ENCODE assay signal across 2 cellular contexts in the genomic region with DNA sequence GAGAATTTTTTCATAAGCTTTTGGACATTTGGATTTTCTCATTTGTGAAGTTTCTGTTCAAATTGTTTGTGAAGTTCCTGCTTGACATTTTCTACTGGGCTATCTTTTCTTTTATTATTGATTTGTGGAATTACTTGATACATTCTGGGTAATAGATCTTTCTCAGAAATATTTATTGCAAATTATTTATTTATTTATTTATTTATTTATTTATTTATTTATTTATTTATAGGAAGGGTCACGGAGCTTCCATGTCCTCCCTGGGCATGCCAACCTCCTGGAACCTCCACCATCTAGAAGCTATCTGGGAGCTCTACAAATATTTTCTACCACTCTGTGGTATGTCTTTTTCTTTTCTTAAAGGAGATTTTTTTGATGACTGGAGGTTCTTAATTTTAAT.
TF ChIP-seq lines count a peak whose summit lies in the region.

No MANE protein-coding gene starts in this region.

TF ChIP-seq in A549, 52 proteins besides CTCF, POLR2A, EP300 and RAD21:
- TF ChIP-seq ZC3H11A (IDR thresholded peaks at IDR 0.05) (peak; percentile 46), JUNB (IDR thresholded peaks at IDR 0.05) (no peak)

TF ChIP-seq in HEK293, 187 proteins besides CTCF, POLR2A, EP300 and RAD21:
- no peak for TF ChIP-seq ZNF624 (tag by site-specific recombination; IDR thresholded peaks at IDR 0.05)
- TF ChIP-seq ZNF140 (tag by site-specific recombination; IDR thresholded peaks at IDR 0.05) = peak; percentile 44; the same call in 1 of the 2 replicates
- 0 out of 2 replicates have a peak, but pooled peaks have one; percentile 11 for TF ChIP-seq ZNF654 (tag by site-specific recombination; IDR thresholded peaks at IDR 0.05; ENCODE audit: low read depth)
- peak; percentile 65; the same call in 1 of the 2 replicates for TF ChIP-seq ZNF394 (tag by site-specific recombination; IDR thresholded peaks at IDR 0.05; ENCODE audit: borderline replicate concordance)
- TF ChIP-seq, protein P1, sequence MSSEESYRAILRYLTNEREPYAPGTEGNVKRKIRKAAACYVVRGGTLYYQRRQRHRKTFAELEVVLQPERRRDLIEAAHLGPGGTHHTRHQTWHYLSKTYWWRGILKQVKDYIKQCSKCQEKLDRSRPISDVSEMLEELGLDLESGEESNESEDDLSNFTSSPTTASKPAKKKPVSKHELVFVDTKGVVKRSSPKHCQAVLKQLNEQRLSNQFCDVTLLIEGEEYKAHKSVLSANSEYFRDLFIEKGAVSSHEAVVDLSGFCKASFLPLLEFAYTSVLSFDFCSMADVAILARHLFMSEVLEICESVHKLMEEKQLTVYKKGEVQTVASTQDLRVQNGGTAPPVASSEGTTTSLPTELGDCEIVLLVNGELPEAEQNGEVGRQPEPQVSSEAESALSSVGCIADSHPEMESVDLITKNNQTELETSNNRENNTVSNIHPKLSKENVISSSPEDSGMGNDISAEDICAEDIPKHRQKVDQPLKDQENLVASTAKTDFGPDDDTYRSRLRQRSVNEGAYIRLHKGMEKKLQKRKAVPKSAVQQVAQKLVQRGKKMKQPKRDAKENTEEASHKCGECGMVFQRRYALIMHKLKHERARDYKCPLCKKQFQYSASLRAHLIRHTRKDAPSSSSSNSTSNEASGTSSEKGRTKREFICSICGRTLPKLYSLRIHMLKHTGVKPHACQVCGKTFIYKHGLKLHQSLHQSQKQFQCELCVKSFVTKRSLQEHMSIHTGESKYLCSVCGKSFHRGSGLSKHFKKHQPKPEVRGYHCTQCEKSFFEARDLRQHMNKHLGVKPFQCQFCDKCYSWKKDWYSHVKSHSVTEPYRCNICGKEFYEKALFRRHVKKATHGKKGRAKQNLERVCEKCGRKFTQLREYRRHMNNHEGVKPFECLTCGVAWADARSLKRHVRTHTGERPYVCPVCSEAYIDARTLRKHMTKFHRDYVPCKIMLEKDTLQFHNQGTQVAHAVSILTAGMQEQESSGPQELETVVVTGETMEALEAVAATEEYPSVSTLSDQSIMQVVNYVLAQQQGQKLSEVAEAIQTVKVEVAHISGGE (tag by site-specific recombination; conservative IDR thresholded peaks at IDR 0.05; ENCODE audit: low read depth) = peak; percentile 66
- no peak for TF ChIP-seq GLIS2 (tag by site-specific recombination; IDR thresholded peaks at IDR 0.05)
- TF ChIP-seq, protein P2, sequence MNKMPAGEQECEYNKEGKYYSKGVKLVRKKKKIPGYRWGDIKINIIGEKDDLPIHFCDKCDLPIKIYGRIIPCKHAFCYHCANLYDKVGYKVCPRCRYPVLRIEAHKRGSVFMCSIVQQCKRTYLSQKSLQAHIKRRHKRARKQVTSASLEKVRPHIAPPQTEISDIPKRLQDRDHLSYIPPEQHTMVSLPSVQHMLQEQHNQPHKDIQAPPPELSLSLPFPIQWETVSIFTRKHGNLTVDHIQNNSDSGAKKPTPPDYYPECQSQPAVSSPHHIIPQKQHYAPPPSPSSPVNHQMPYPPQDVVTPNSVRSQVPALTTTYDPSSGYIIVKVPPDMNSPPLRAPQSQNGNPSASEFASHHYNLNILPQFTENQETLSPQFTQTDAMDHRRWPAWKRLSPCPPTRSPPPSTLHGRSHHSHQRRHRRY (tag by site-specific recombination; IDR thresholded peaks at IDR 0.05) = no peak
- TF ChIP-seq ZNF623 (tag by site-specific recombination; IDR thresholded peaks at IDR 0.05) = peak; percentile 42; the same call in 1 of the 2 replicates
- 0 out of 2 replicates have a peak, but pooled peaks have one; percentile 37 for TF ChIP-seq ZXDB (tag by site-specific recombination; IDR thresholded peaks at IDR 0.05)
- TF ChIP-seq, protein P3, sequence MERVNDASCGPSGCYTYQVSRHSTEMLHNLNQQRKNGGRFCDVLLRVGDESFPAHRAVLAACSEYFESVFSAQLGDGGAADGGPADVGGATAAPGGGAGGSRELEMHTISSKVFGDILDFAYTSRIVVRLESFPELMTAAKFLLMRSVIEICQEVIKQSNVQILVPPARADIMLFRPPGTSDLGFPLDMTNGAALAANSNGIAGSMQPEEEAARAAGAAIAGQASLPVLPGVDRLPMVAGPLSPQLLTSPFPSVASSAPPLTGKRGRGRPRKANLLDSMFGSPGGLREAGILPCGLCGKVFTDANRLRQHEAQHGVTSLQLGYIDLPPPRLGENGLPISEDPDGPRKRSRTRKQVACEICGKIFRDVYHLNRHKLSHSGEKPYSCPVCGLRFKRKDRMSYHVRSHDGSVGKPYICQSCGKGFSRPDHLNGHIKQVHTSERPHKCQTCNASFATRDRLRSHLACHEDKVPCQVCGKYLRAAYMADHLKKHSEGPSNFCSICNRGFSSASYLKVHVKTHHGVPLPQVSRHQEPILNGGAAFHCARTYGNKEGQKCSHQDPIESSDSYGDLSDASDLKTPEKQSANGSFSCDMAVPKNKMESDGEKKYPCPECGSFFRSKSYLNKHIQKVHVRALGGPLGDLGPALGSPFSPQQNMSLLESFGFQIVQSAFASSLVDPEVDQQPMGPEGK (tag by site-specific recombination; IDR thresholded peaks at IDR 0.05) = no peak
- peak; percentile 54 for TF ChIP-seq ZNF426 (tag by site-specific recombination; IDR thresholded peaks at IDR 0.05)
- TF ChIP-seq ZNF555 (tag by site-specific recombination; conservative IDR thresholded peaks at IDR 0.05) = peak; percentile 51
- TF ChIP-seq ZNF664 (tag by site-specific recombination; IDR thresholded peaks at IDR 0.05) = no peak
